Comparison of ENCODE assay signal across 8 cellular contexts in genomic region chr12:49109631-49110172, GRCh38. TPM values are rescaled to one million over a fixed set of nuclear protein-coding genes. Genes with fewer than 3 reads are reported as not detected.
DNase-seq lines count a peak whose midpoint lies in the region; ATAC-seq and TF ChIP-seq lines count a peak whose summit lies in the region.

No MANE protein-coding gene starts in this region.

- TF ChIP-seq CTCF in DOHH2 (IDR thresholded peaks at IDR 0.05; ENCODE audit: low read depth, low read length, poor library complexity, severe bottlenecking), result no peak
- no peak for TF ChIP-seq CTCF in esophagus squamous epithelium (IDR thresholded peaks at IDR 0.05)

- H2BK12ac ChIP-seq in trophoblast cell (ENCODE audit: low read length), result no peak overlapping the region

- peak overlapping the region; percentile 7 for H2AK5ac ChIP-seq in trophoblast cell (ENCODE audit: low read length)

- H3K27ac ChIP-seq in DOHH2 (ENCODE audit: low read depth, low read length), result no peak overlapping the region
- no peak overlapping the region for H3K27ac ChIP-seq in SJSA1
- H3K27ac ChIP-seq in esophagus squamous epithelium, result peak overlapping the region; percentile 94 to 99 (median 98)
- H3K27ac ChIP-seq in trophoblast cell (ENCODE audit: low read depth, low read length), result no peak overlapping the region

- H4K8ac ChIP-seq in trophoblast cell (ENCODE audit: low read depth, low read length), result no peak overlapping the region

- H3K4me2 ChIP-seq in DOHH2 (ENCODE audit: low read length) (peak overlapping the region; percentile 94), trophoblast cell (ENCODE audit: low read length) (peak overlapping the region; percentile 74)

- no peaks in the 10 kb centered on the region for H3F3A ChIP-seq in DOHH2 (ENCODE audit: control insufficient read depth, insufficient read depth)

- H3K9me2 ChIP-seq in DOHH2 (replicated peaks; ENCODE audit: control insufficient read depth, low read length), result no peaks in the 10 kb centered on the region

- no peak overlapping the region for H3K14ac ChIP-seq in trophoblast cell (ENCODE audit: low read length)

- intact Hi-C loops in esophagus squamous epithelium (cut with DNase I), result no loop called here

- peaks cover 37% of the 10 kb centered on the region for H3K4me1 ChIP-seq in DOHH2 (ENCODE audit: control insufficient read depth, low read length)
- peaks cover 18% of the 10 kb centered on the region for H3K4me1 ChIP-seq in SJSA1 (replicated peaks)
- H3K4me1 ChIP-seq in esophagus squamous epithelium, result peaks cover 22 to 60% (median 38%) of the 10 kb centered on the region in 3 donors
- H3K4me1 ChIP-seq in trophoblast cell (ENCODE audit: control insufficient read depth in 1 of 2, insufficient read depth in 2 of 2, low read length in 2 of 2), result peaks cover 15 to 16% of the 10 kb centered on the region in 2 experiments

- peak overlapping the region; percentile 4 for H3K9ac ChIP-seq in trophoblast cell (ENCODE audit: low read length)

- no peaks in the 10 kb centered on the region for H3K27me3 ChIP-seq in DOHH2 (ENCODE audit: control insufficient read depth, low read length)
- no peaks in the 10 kb centered on the region for H3K27me3 ChIP-seq in SJSA1 (replicated peaks)
- no peaks in the 10 kb centered on the region for H3K27me3 ChIP-seq in esophagus squamous epithelium
- H3K27me3 ChIP-seq in trophoblast cell (ENCODE audit: insufficient read depth, low read length), result no peaks in the 10 kb centered on the region

- peak overlapping the region; percentile 51 for H3K4ac ChIP-seq in trophoblast cell (ENCODE audit: low read depth, low read length)

- no peak for TF ChIP-seq POLR2A in esophagus squamous epithelium (IDR thresholded peaks at IDR 0.05)

- H3K23ac ChIP-seq in trophoblast cell (ENCODE audit: low read length), result no peak overlapping the region

- H4K12ac ChIP-seq in trophoblast cell (ENCODE audit: low read depth, low read length), result peak overlapping the region; percentile 35

- H3K36me3 ChIP-seq in DOHH2 (ENCODE audit: control insufficient read depth, low read length) (no peaks in the 10 kb centered on the region), SJSA1 (peaks cover 8% of the 10 kb centered on the region), esophagus squamous epithelium (peaks cover 0 to 22% (median 0%) of the 10 kb centered on the region in 3 donors), trophoblast cell (ENCODE audit: control insufficient read depth in 1 of 2, insufficient read depth in 2 of 2, low read length in 2 of 2) (peaks cover 10 to 20% of the 10 kb centered on the region in 2 experiments)

- no peak for DNase-seq in SJSA1 (ENCODE audit: low read depth in 1 of 2, low spot score in 2 of 2)
- DNase-seq in esophagus squamous epithelium (lab: John Stamatoyannopoulos, UW), result no peak
- no peak for DNase-seq in trophoblast cell
- no peak for DNase-seq in stimulated activated CD4-positive, alpha-beta T cell treated with anti-CD3 and anti-CD28 coated beads, Interleukin-4, amount 100 ng/mL, for 24 hours
- no peak for DNase-seq in GDM1 (lab: John Stamatoyannopoulos, UW)

- no peaks in the 10 kb centered on the region for H3K9me3 ChIP-seq in DOHH2 (ENCODE audit: control insufficient read depth, insufficient read depth, low read length)
- H3K9me3 ChIP-seq in SJSA1 (replicated peaks), result no peaks in the 10 kb centered on the region
- no peaks in the 10 kb centered on the region for H3K9me3 ChIP-seq in esophagus squamous epithelium
- H3K9me3 ChIP-seq in trophoblast cell (ENCODE audit: insufficient read depth, low read depth, low read length), result no peaks in the 10 kb centered on the region

- peak overlapping the region; percentile 43 for H3K18ac ChIP-seq in trophoblast cell (ENCODE audit: low read length)

- H2AFZ ChIP-seq in trophoblast cell (ENCODE audit: insufficient read depth, low read length, poor library complexity), result no peak overlapping the region

- WGBS in esophagus squamous epithelium, 2 donors, result 10 to 23% methylated on average over 5 to 10 of the region's 10 CpGs
- no CpG with 5 or more reads among the region's 10 CpGs for WGBS in trophoblast cell (ENCODE audit: extremely low coverage, insufficient coverage, insufficient read length)

- no peak overlapping the region for H2BK120ac ChIP-seq in trophoblast cell (ENCODE audit: insufficient read depth, low read length, poor library complexity)

- H3K79me2 ChIP-seq in DOHH2 (ENCODE audit: control insufficient read depth, low read length) (peaks cover 10% of the 10 kb centered on the region; the same call in 1 of the 2 replicates), trophoblast cell (ENCODE audit: control insufficient read depth, insufficient read depth, low read length, poor library complexity) (peaks cover 5% of the 10 kb centered on the region)

- H4K20me1 ChIP-seq in DOHH2 (ENCODE audit: control insufficient read depth, insufficient read depth, low read depth, low read length), result no peaks in the 10 kb centered on the region

- peaks cover 7% of the 10 kb centered on the region for H3K79me1 ChIP-seq in trophoblast cell (ENCODE audit: low read length)

- no peak overlapping the region for H4K91ac ChIP-seq in trophoblast cell (ENCODE audit: low read depth, low read length)

- H2BK5ac ChIP-seq in trophoblast cell (ENCODE audit: low read depth, low read length, poor library complexity), result no peak overlapping the region

- ATAC-seq in HG03025 (IDR thresholded peaks at IDR 0.05; ENCODE audit: low FRiP score, unreplicated experiment) (no peak), HG02571 (IDR thresholded peaks at IDR 0.05; ENCODE audit: unreplicated experiment) (no peak)

- H3K4me3 ChIP-seq in DOHH2 (ENCODE audit: low read length), result peak overlapping the region; percentile 94
- peak overlapping the region; percentile 59 for H3K4me3 ChIP-seq in SJSA1
- H3K4me3 ChIP-seq in esophagus squamous epithelium, result peak overlapping the region; percentile 75 to 100 (median 95)
- peak overlapping the region; percentile 88 for H3K4me3 ChIP-seq in trophoblast cell (ENCODE audit: low read depth, low read length)

RNA-seq across cellular contexts. Expression of gene LMBR1L, which starts 0.9 kb away (rescaled TPM):
- 9.0 and 16.0 TPM in 2 replicates for total RNA-seq in SJSA1 (2014; rRNA removed; shearing (Covaris generic))
- 10 to 100 TPM; 13.7 to 41.8 (median 27.8) TPM for total RNA-seq in esophagus squamous epithelium
- polyA plus RNA-seq in trophoblast cell (2013), result 29.4 and 33.5 TPM in 2 replicates

RNA-seq across cellular contexts. Expression of gene DHH, which starts 15.1 kb away (rescaled TPM):
- not detected in 2 replicates for total RNA-seq in SJSA1 (2014; rRNA removed; shearing (Covaris generic))
- under 1 TPM in 3 of 4 donors, not detected in 1; 0.19 to 0.31 (median 0.21) TPM for total RNA-seq in esophagus squamous epithelium
- 0.11 and 0.12 TPM in 2 replicates for polyA plus RNA-seq in trophoblast cell (2013)

RNA-seq across cellular contexts. Expression of gene TUBA1B, which starts 21.5 kb away (rescaled TPM):
- 4,389 and 5,186 TPM in 2 replicates for total RNA-seq in SJSA1 (2014; rRNA removed; shearing (Covaris generic))
- total RNA-seq in esophagus squamous epithelium, result 100 to 1,000 TPM; 414 to 957 (median 699) TPM
- polyA plus RNA-seq in trophoblast cell (2013), result 1,793 and 1,895 TPM in 2 replicates

RNA-seq across cellular contexts. Expression of gene RHEBL1, which starts 39.9 kb away (rescaled TPM):
- total RNA-seq in SJSA1 (2014; rRNA removed; shearing (Covaris generic)), result 0.34 and 2.5 TPM in 2 replicates
- total RNA-seq in esophagus squamous epithelium, result under 1 TPM in 2 of 4 donors, not detected in 2; 0.23 to 0.44 TPM
- polyA plus RNA-seq in trophoblast cell (2013), result 0.89 and 1.0 TPM in 2 replicates

RNA-seq across cellular contexts. Expression of gene KMT2D, which starts 49.1 kb away (rescaled TPM):
- total RNA-seq in SJSA1 (2014; rRNA removed; shearing (Covaris generic)), result 19.9 and 22.6 TPM in 2 replicates
- total RNA-seq in esophagus squamous epithelium, result 10 to 100 TPM; 29.4 to 67.9 (median 47.9) TPM
- 21.1 and 21.8 TPM in 2 replicates for polyA plus RNA-seq in trophoblast cell (2013)

Comparison
In these comparisons a context has a peak if more than half of its experiments do, and no peak if none do; other contexts are left out.
1. H3K27ac ChIP-seq: peak in esophagus squamous epithelium (4 of 4); none in DOHH2 (single experiment), SJSA1 (single experiment) and trophoblast cell (single experiment).
2. Peak in every context shown above with its lines, with median percentiles within 50 percentile points of each other: H3K4me3 ChIP-seq.